ENCODE assay signal across 10 cellular contexts in the genomic region with DNA sequence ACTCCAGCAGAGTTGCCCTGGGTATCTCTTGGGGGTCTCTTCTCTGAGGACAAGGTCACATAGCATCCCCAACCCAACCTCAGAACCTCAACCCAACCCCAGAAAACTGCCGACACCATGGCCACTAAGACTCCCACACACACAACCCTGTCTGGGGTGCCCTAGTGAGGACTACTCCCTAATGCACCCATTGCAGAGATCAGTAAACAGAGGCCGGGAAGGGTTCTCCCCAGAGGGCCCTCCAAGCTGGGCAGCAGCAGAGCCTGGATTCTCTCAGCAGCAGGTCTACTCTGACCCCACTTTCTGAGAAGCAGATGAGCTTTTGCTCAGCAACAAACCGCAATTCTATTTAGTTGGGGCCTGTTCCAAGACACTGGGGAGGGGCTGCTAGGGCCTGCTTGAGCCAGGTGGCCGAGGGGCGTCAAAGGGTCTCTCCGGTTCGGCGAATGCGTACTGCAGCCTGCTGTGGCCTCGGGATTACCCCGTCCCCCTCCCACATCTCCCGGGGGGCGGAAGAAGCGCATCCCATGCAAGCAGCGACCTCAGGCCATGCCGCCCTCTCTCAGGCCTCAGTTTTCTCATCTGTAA. TPM values are rescaled to one million over a fixed set of nuclear protein-coding genes. Genes with fewer than 3 reads are reported as not detected.
DNase-seq lines count a peak whose midpoint lies in the region; ATAC-seq and TF ChIP-seq lines count a peak whose summit lies in the region.
"Had no signal": no experiment of that assay in that cellular context is flagged by ENCODE, and none has a peak within 500 bp of the region (broad histone marks: within the 10 kb centered on the region; RNA-seq: fewer than 3 reads in every experiment).

No MANE protein-coding gene starts in this region.

- H3K4me3 ChIP-seq in KMS-11 (IDR thresholded peaks at IDR 0.05; ENCODE audit: insufficient read depth, low read depth, low read length), result no peak overlapping the region
- peak overlapping the region; percentile 38 to 83 (median 70) for H3K4me3 ChIP-seq in dorsolateral prefrontal cortex

- H3K27me3 ChIP-seq in KMS-11 (ENCODE audit: insufficient read depth, low read depth) (no peaks in the 10 kb centered on the region; the same call in 1 of the 2 replicates), dorsolateral prefrontal cortex (peaks cover 0 to 25% (median 0%) of the 10 kb centered on the region in 45 donors)

- H3K9me3 Mint-ChIP-seq in nephron progenitor cell, result peaks cover 2% of the 10 kb centered on the region

- H3K27ac ChIP-seq in KMS-11 (no peak overlapping the region), dorsolateral prefrontal cortex (peak overlapping the region in 30 of 59 donors; percentile 1 to 81 (median 64))
- H3K27ac ChIP-seq: lower lobe of right lung had no signal

- H3K36me3 ChIP-seq in ES-I3 (ENCODE audit: insufficient read depth, low read length), result no peaks in the 10 kb centered on the region
- H3K36me3 ChIP-seq in KMS-11 (ENCODE audit: insufficient read depth), result no peaks in the 10 kb centered on the region
- H3K36me3 ChIP-seq: lower lobe of right lung had no signal

- peak overlapping the region; percentile 50; the same call in 1 of the 2 replicates for H3K4me2 ChIP-seq in KMS-11

- H3K36me3 Mint-ChIP-seq in nephron progenitor cell (ENCODE audit: low read depth), result no peaks in the 10 kb centered on the region

- H4K20me1 ChIP-seq in KMS-11 (ENCODE audit: insufficient read depth), result no peaks in the 10 kb centered on the region

- no peaks in the 10 kb centered on the region for H3K79me2 ChIP-seq in KMS-11 (ENCODE audit: insufficient read depth, low read depth)

- no peak overlapping the region for H3K27ac Mint-ChIP-seq in nephron progenitor cell

- H3K4me1 ChIP-seq in ES-I3 (ENCODE audit: insufficient read depth, low read length) (no peaks in the 10 kb centered on the region), KMS-11 (ENCODE audit: low read depth, poor library complexity, severe bottlenecking) (no peaks in the 10 kb centered on the region)

- no peak overlapping the region for H2AFZ ChIP-seq in KMS-11 (ENCODE audit: low read depth)

- H3K4me3 Mint-ChIP-seq in nephron progenitor cell, result peak overlapping the region; percentile 64

- no peak for ATAC-seq in GM18519 (IDR thresholded peaks at IDR 0.05; ENCODE audit: low FRiP score, unreplicated experiment)

- no peak for DNase-seq in dorsolateral prefrontal cortex
- DNase-seq in nephron progenitor cell, result no peak
- no peak for DNase-seq in germinal center (ENCODE audit: low spot score)
- DNase-seq in dermis blood vessel endothelial cell, result no peak
- DNase-seq: KG1, lower lobe of right lung had no signal

- TF ChIP-seq CTCF in KMS-11 (conservative IDR thresholded peaks at IDR 0.05; ENCODE audit: low read depth, low read length) (no peak), dorsolateral prefrontal cortex (IDR thresholded peaks at IDR 0.05 in 54 of 56, conservative IDR thresholded peaks at IDR 0.05 in 2 of 56; ENCODE audit: low read depth in 1 of 56, partially characterized antibody in 56 of 56) (no peak), nephron progenitor cell (IDR thresholded peaks at IDR 0.05) (no peak)

- H3K9ac ChIP-seq in ES-I3 (ENCODE audit: low read depth, low read length), result peak overlapping the region; percentile 87
- H3K9ac ChIP-seq in KMS-11, result peak overlapping the region; percentile 41; the same call in 1 of the 2 replicates

- peaks cover 54% of the 10 kb centered on the region for H3K27me3 Mint-ChIP-seq in nephron progenitor cell (ENCODE audit: low read depth, poor library complexity)

- H3K4me1 Mint-ChIP-seq in nephron progenitor cell, result no peaks in the 10 kb centered on the region

- intact Hi-C loops in dorsolateral prefrontal cortex (cut with DNase I), result no loop called here

- H3K9me3 ChIP-seq in ES-I3 (ENCODE audit: control insufficient read depth, insufficient read depth, low read length), result no peaks in the 10 kb centered on the region
- H3K9me3 ChIP-seq: lower lobe of right lung had no signal

RNA-seq across cellular contexts. Expression of a gene that starts 0.8 kb away (rescaled TPM):
- total RNA-seq in dorsolateral prefrontal cortex (100 to 1,000 TPM in 37 of 120 experiments, 10 to 100 TPM in 83; 33.8 to 121 (median 91.9) TPM), dermis blood vessel endothelial cell (0.33 and 0.85 TPM in 2 replicates)
- total RNA-seq: T-helper 1 cell treated with Interleukin-12 subunit alpha and Interleukin-12 subunit beta and Interleukin-4 antibody, amounts not matched to agents 30 ng/mL and 1 ng/mL, for 36 hours had no signal

Comparison
In these comparisons a context has a peak if more than half of its experiments do, and no peak if none do; other contexts are left out.
1. RNA of a gene that starts 0.8 kb away (total RNA-seq): 33.8 to 121 TPM in dorsolateral prefrontal cortex; 0.33 to 0.85 TPM in dermis blood vessel endothelial cell; every median in the first group is over 10 times any median in the second.